Comparison of ENCODE assay signal across 16 cellular contexts in genomic region chr10:76127984-76128589, GRCh38.
"Had no signal": no experiment of that assay in that cellular context is flagged by ENCODE, and none has a peak within 500 bp of the region (broad histone marks: within the 10 kb centered on the region; RNA-seq: fewer than 3 reads in every experiment).

No MANE protein-coding gene starts in this region.

- H3K27ac ChIP-seq: ascending aorta, sigmoid colon, suprapubic skin had no signal

- H3K36me3 Mint-ChIP-seq: naive thymus-derived CD8-positive, alpha-beta T cell had no signal

- ATAC-seq: activated CD4-positive, alpha-beta T cell treated with anti-CD3 and anti-CD28 coated beads for 36 hours; activated CD8-positive, alpha-beta T cell treated with anti-CD3 and anti-CD28 coated beads for 36 hours; activated naive CD8-positive, alpha-beta T cell treated with anti-CD3 and anti-CD28 coated beads, Interleukin-2, amount 50 U/mL, for 24 hours; esophagus mucosa; mucosa of descending colon; naive thymus-derived CD8-positive, alpha-beta T cell; stimulated activated naive CD8-positive, alpha-beta T cell treated with anti-CD3 and anti-CD28 coated beads, Interleukin-15, Interleukin-2, amounts not matched to agents 100 U/mL and 50 U/mL, for 24 hours had no signal

- H3K27me3 Mint-ChIP-seq: activated CD4-positive, alpha-beta T cell treated with anti-CD3 and anti-CD28 coated beads for 36 hours; activated CD8-positive, alpha-beta T cell treated with anti-CD3 and anti-CD28 coated beads for 36 hours had no signal

- H3K36me3 ChIP-seq: ascending aorta, sigmoid colon, suprapubic skin had no signal

- H3K27ac Mint-ChIP-seq: activated CD4-positive, alpha-beta T cell treated with anti-CD3 and anti-CD28 coated beads for 36 hours; activated CD8-positive, alpha-beta T cell treated with anti-CD3 and anti-CD28 coated beads for 36 hours; activated naive CD8-positive, alpha-beta T cell treated with anti-CD3 and anti-CD28 coated beads, Interleukin-2, amount 50 U/mL, for 24 hours; naive thymus-derived CD8-positive, alpha-beta T cell had no signal

- H3K4me1 Mint-ChIP-seq: activated CD4-positive, alpha-beta T cell treated with anti-CD3 and anti-CD28 coated beads for 36 hours; activated naive CD8-positive, alpha-beta T cell treated with anti-CD3 and anti-CD28 coated beads, Interleukin-2, amount 50 U/mL, for 24 hours; naive thymus-derived CD8-positive, alpha-beta T cell had no signal

- H3K4me1 ChIP-seq: ascending aorta, sigmoid colon, suprapubic skin had no signal

- H3K9me3 Mint-ChIP-seq: activated CD8-positive, alpha-beta T cell treated with anti-CD3 and anti-CD28 coated beads for 36 hours; activated naive CD8-positive, alpha-beta T cell treated with anti-CD3 and anti-CD28 coated beads, Interleukin-2, amount 50 U/mL, for 24 hours had no signal

- H3K27me3 ChIP-seq: ascending aorta, sigmoid colon, suprapubic skin had no signal

- H3K4me3 Mint-ChIP-seq: activated CD4-positive, alpha-beta T cell treated with anti-CD3 and anti-CD28 coated beads for 36 hours; activated CD8-positive, alpha-beta T cell treated with anti-CD3 and anti-CD28 coated beads for 36 hours; activated naive CD8-positive, alpha-beta T cell treated with anti-CD3 and anti-CD28 coated beads, Interleukin-2, amount 50 U/mL, for 24 hours; naive thymus-derived CD8-positive, alpha-beta T cell had no signal

- H3K4me3 ChIP-seq: ascending aorta, mucosa of descending colon, sigmoid colon, suprapubic skin had no signal

- H3K9me3 ChIP-seq: ascending aorta, mucosa of descending colon, sigmoid colon, suprapubic skin had no signal

- DNase-seq: activated CD4-positive, alpha-beta T cell treated with anti-CD3 and anti-CD28 coated beads for 36 hours; activated CD8-positive, alpha-beta memory T cell treated with anti-CD3 and anti-CD28 coated beads, Interleukin-2, amount 50 U/mL, for 48 hours; activated CD8-positive, alpha-beta T cell treated with anti-CD3 and anti-CD28 coated beads for 36 hours; activated naive CD4-positive, alpha-beta T cell treated with Interleukin-2 at 50 U/mL for 16 hours; activated naive CD8-positive, alpha-beta T cell treated with anti-CD3 and anti-CD28 coated beads, Interleukin-2, amount 50 U/mL, for 24 hours; mucosa of descending colon; naive thymus-derived CD8-positive, alpha-beta T cell; occipital lobe; sigmoid colon; stimulated activated CD4-positive, alpha-beta T cell treated with anti-CD3 and anti-CD28 coated beads, Interleukin-4, amount 100 ng/mL, for 1 hour; stimulated activated CD8-positive, alpha-beta memory T cell treated with anti-CD3 and anti-CD28 coated beads, Interleukin-4, amount 100 ng/mL, for 48 hours; stimulated activated naive CD8-positive, alpha-beta T cell treated with anti-CD3 and anti-CD28 coated beads, Interleukin-15, Interleukin-2, amounts not matched to agents 100 U/mL and 50 U/mL, for 24 hours; T1000 had no signal
